Comparison of ENCODE assay signal across 21 cellular contexts in genomic region chr1:63190171-63190570, GRCh38.
"Had no signal": no experiment of that assay in that cellular context is flagged by ENCODE, and none has a peak within 500 bp of the region (broad histone marks: within the 10 kb centered on the region; RNA-seq: fewer than 3 reads in every experiment).

No MANE protein-coding gene starts in this region.

- ATAC-seq: activated CD8-positive, alpha-beta memory T cell treated with anti-CD3 and anti-CD28 coated beads, Interleukin-2, amount 10 ng/mL, durations not matched to agents 7 days and 5 days had no signal

- H3K4me3 ChIP-seq: breast epithelium, Peyer's patch, SJCRH30 had no signal

- H3K9ac ChIP-seq: KMS-11, SK-N-SH had no signal

- H3K27ac ChIP-seq: breast epithelium, KMS-11, Peyer's patch, RWPE1, SJCRH30, WERI-Rb-1 had no signal

- H3K36me3 ChIP-seq: breast epithelium, Peyer's patch, SJCRH30, WERI-Rb-1 had no signal

- H3K4me1 ChIP-seq: breast epithelium, Peyer's patch, SJCRH30 had no signal

- H3K27me3 ChIP-seq: breast epithelium, Peyer's patch, SJCRH30 had no signal

- DNase-seq: activated CD4-positive, alpha-beta T cell treated with anti-CD3 and anti-CD28 coated beads for 4 hours; activated CD4-positive, alpha-beta T cell treated with anti-CD3 and anti-CD28 coated beads, Interleukin-2, amount 50 U/mL, for 4 hours; activated CD8-positive, alpha-beta memory T cell treated with anti-CD3 and anti-CD28 coated beads, Interleukin-2, amount 10 ng/mL, durations not matched to agents 7 days and 5 days; activated effector memory CD4-positive, alpha-beta T cell treated with Interleukin-2 at 50 U/mL for 16 hours; activated naive CD4-positive, alpha-beta T cell; activated T-cell treated with anti-CD3 and anti-CD28 coated beads, Interleukin-2, amount 50 U/mL, for 24 hours; aorta; caudate nucleus; MV-4-11; NCI-H2029; NCI-H2171 treated with DMSO at 0.1 percent for 48 hours; NCI-H226; Peyer's patch; Right ventricle myocardium superior; T-helper 1 cell; WERI-Rb-1 had no signal

- H3K9me3 ChIP-seq: breast epithelium, Peyer's patch, SJCRH30, SK-N-SH had no signal
